14 cellular contexts compared by ENCODE assay signal in the genomic region with DNA sequence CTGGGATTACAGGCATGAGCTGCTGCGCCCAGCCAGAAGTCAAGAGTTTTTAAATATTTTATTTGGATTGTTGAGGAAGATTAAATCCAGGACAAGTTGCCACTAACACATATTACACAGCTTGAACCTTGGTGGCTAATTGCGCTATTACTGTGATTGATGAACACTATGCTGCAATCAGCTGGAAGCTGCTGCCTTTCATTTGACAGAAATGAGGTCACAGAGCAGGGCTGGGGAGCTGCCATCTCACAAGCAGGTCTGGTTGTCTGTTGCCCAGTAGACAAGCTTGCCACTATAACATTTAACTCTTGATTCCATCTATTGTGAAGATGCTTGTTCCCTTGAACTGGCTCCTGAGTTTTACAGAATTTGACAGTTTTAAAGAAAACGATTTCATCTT.
"Had no signal": no experiment of that assay in that cellular context is flagged by ENCODE, and none has a peak within 500 bp of the region (broad histone marks: within the 10 kb centered on the region; RNA-seq: fewer than 3 reads in every experiment).

No MANE protein-coding gene starts in this region.

- H3K4me2 ChIP-seq: hepatocyte had no signal

- H3K27ac ChIP-seq: cardiac muscle cell, dorsolateral prefrontal cortex, hepatocyte, left ventricle myocardium inferior, parathyroid adenoma had no signal

- H3K27me3 ChIP-seq: cardiac muscle cell had no signal

- H3K27ac Mint-ChIP-seq: activated CD4-positive, alpha-beta T cell treated with anti-CD3 and anti-CD28 coated beads, Interleukin-2, amount 10 ng/mL, durations not matched to agents 7 days and 5 days; activated naive CD8-positive, alpha-beta T cell treated with anti-CD3 and anti-CD28 coated beads, Interleukin-2, amount 50 U/mL, for 24 hours; stimulated activated memory B cell treated with anti-CD40 and anti-IgM and Interleukin-4, amounts not matched to agents 10 μg/mL and 1 μg/mL and 100 μg/mL, for 72 hours; type B pancreatic cell had no signal

- H3K4me3 Mint-ChIP-seq: activated CD4-positive, alpha-beta T cell treated with anti-CD3 and anti-CD28 coated beads, Interleukin-2, amount 10 ng/mL, durations not matched to agents 7 days and 5 days; activated naive CD8-positive, alpha-beta T cell treated with anti-CD3 and anti-CD28 coated beads, Interleukin-2, amount 50 U/mL, for 24 hours; naive B cell; stimulated activated memory B cell treated with anti-CD40 and anti-IgM and Interleukin-4, amounts not matched to agents 10 μg/mL and 1 μg/mL and 100 μg/mL, for 72 hours; type B pancreatic cell had no signal

- H3K4me3 ChIP-seq: cardiac muscle cell, dorsolateral prefrontal cortex, hepatocyte, left ventricle myocardium inferior had no signal

- H3K9me3 Mint-ChIP-seq: activated CD4-positive, alpha-beta T cell treated with anti-CD3 and anti-CD28 coated beads, Interleukin-2, amount 10 ng/mL, durations not matched to agents 7 days and 5 days; activated naive CD8-positive, alpha-beta T cell treated with anti-CD3 and anti-CD28 coated beads, Interleukin-2, amount 50 U/mL, for 24 hours; naive B cell; stimulated activated memory B cell treated with anti-CD40 and anti-IgM and Interleukin-4, amounts not matched to agents 10 μg/mL and 1 μg/mL and 100 μg/mL, for 72 hours; type B pancreatic cell had no signal

- H2AFZ ChIP-seq: hepatocyte, parathyroid adenoma had no signal

- H3K36me3 ChIP-seq: cardiac muscle cell, left ventricle myocardium inferior had no signal

- H3K36me3 Mint-ChIP-seq: naive B cell; stimulated activated memory B cell treated with anti-CD40 and anti-IgM and Interleukin-4, amounts not matched to agents 10 μg/mL and 1 μg/mL and 100 μg/mL, for 72 hours; type B pancreatic cell had no signal

- ATAC-seq: activated naive CD8-positive, alpha-beta T cell treated with anti-CD3 and anti-CD28 coated beads, Interleukin-2, amount 50 U/mL, for 24 hours; stimulated activated memory B cell treated with anti-CD40 and anti-IgM and Interleukin-4, amounts not matched to agents 10 μg/mL and 1 μg/mL and 100 μg/mL, for 72 hours had no signal

- H3K79me2 ChIP-seq: hepatocyte, parathyroid adenoma had no signal

- H3K9me3 ChIP-seq: left ventricle myocardium inferior had no signal

- H3K4me1 Mint-ChIP-seq: activated CD4-positive, alpha-beta T cell treated with anti-CD3 and anti-CD28 coated beads, Interleukin-2, amount 10 ng/mL, durations not matched to agents 7 days and 5 days; activated naive CD8-positive, alpha-beta T cell treated with anti-CD3 and anti-CD28 coated beads, Interleukin-2, amount 50 U/mL, for 24 hours; naive B cell; stimulated activated memory B cell treated with anti-CD40 and anti-IgM and Interleukin-4, amounts not matched to agents 10 μg/mL and 1 μg/mL and 100 μg/mL, for 72 hours had no signal

- DNase-seq: activated CD4-positive, alpha-beta T cell treated with anti-CD3 and anti-CD28 coated beads, Interleukin-2, amount 10 ng/mL, durations not matched to agents 7 days and 5 days; activated naive CD4-positive, alpha-beta T cell; activated naive CD8-positive, alpha-beta T cell treated with anti-CD3 and anti-CD28 coated beads, Interleukin-2, amount 50 U/mL, for 24 hours; activated T-cell treated with anti-CD3 and anti-CD28 coated beads for 4 hours; dorsolateral prefrontal cortex; erythroblast; left ventricle myocardium inferior; naive B cell; T-helper 2 cell had no signal

- H3K9ac ChIP-seq: parathyroid adenoma had no signal

- H3K4me1 ChIP-seq: left ventricle myocardium inferior, parathyroid adenoma had no signal
